In the genomic region with DNA sequence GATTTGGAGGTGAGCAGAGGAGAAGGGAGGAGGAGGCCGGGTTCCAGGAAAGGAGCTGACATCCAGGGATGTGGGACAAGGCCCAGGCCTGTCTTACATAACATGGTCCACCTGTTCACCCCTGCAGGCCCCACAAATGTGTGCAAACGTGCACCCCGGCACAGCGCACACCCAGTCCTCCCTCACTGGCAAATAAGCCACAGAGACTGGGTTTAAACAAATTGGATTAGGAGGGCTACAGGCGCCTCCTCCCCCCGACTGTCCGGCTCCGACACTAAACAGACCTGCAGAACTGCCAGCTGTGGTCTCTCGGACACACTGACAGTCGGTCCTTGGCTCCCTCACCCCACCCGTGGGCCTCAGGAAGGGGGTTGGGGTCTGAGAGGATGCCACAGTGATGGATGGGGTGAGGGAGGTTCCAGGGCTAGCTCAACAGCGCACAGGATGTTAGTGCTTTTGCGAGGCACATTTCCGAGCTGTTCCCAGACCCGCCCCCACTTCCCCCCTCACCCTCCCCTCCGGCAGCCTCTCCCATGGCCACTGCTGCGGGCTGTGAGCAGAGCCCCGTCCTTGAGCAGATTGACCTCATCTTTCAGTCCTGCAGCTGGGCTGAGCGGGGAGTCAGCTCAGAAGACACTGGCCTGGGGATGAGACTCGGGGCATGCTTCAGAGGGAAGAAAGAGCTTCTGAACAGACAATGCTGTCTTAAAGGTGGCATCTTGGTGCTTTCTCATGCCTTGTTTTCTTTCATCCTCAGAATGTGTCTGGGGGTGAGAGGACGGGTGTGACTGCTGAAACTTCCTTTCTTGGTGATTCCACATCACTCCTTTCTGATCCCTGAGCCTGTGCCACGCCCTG, we compare ENCODE assay signal across 8 cellular contexts. TPM values are rescaled to one million over a fixed set of nuclear protein-coding genes. Genes with fewer than 3 reads are reported as not detected.
DNase-seq lines count a peak whose midpoint lies in the region; ATAC-seq and TF ChIP-seq lines count a peak whose summit lies in the region.

No MANE protein-coding gene starts in this region.

- H3K27me3 ChIP-seq in H7 (ENCODE audit: control insufficient read depth, insufficient read depth, low read length) (no peaks in the 10 kb centered on the region), adrenal gland (no peaks in the 10 kb centered on the region), hepatocyte (no peaks in the 10 kb centered on the region), gastrocnemius medialis (no peaks in the 10 kb centered on the region)

- in situ Hi-C loops in gastrocnemius medialis (cut with MboI; ENCODE audit: low sequenced_read_pairs in 4 of 4) = no loop called here

- H4K20me1 ChIP-seq in hepatocyte (ENCODE audit: insufficient read depth, poor library complexity, severe bottlenecking) = no peaks in the 10 kb centered on the region

- TF ChIP-seq CTCF in adrenal gland (IDR thresholded peaks at IDR 0.05) = no peak
- no peak for TF ChIP-seq CTCF in hepatocyte (IDR thresholded peaks at IDR 0.05; ENCODE audit: poor library complexity)
- TF ChIP-seq CTCF in gastrocnemius medialis (IDR thresholded peaks at IDR 0.05 in 4 of 5, conservative IDR thresholded peaks at IDR 0.05 in 1 of 5) = no peak

- TF ChIP-seq POLR2A in adrenal gland (IDR thresholded peaks at IDR 0.05) = peak in 1 of 2 donors; percentile 70
- TF ChIP-seq POLR2A in gastrocnemius medialis (IDR thresholded peaks at IDR 0.05) = no peak

- H3K79me2 ChIP-seq in hepatocyte = peaks cover 11% of the 10 kb centered on the region

- peak; percentile 79 for DNase-seq in H7
- peak; percentile 84 to 96 (median 93) for DNase-seq in adrenal gland
- DNase-seq in hepatocyte (ENCODE audit: low spot score) = peak; percentile 85
- no peak for DNase-seq in gastrocnemius medialis
- no peak for DNase-seq in NCI-H774 (lab: John Stamatoyannopoulos, UW)
- DNase-seq in foreskin melanocyte = no peak
- no peak for DNase-seq in NOMO-1 (lab: John Stamatoyannopoulos, UW; ENCODE audit: unreplicated experiment in 2 of 2)

- WGBS in adrenal gland, 4 donors = 8 to 14% (median 10%) methylated on average over 8 to 22 of the region's 22 CpGs
- 37% methylated on average over 17 of the region's 22 CpGs for WGBS in hepatocyte (ENCODE audit: low lambda C conversion rate, missing lambda C conversion rate)

- H3K36me3 ChIP-seq in H7 (replicated peaks; ENCODE audit: control insufficient read depth, insufficient read depth, low read length) = no peaks in the 10 kb centered on the region
- H3K36me3 ChIP-seq in adrenal gland (replicated peaks in 1 of 2) = peaks cover 0 to 8% of the 10 kb centered on the region in 2 donors
- H3K36me3 ChIP-seq in hepatocyte (replicated peaks; ENCODE audit: insufficient read depth, low read depth) = no peaks in the 10 kb centered on the region
- no peaks in the 10 kb centered on the region for H3K36me3 ChIP-seq in gastrocnemius medialis

- H3K9me3 ChIP-seq in adrenal gland (replicated peaks in 1 of 3) (no peaks in the 10 kb centered on the region), hepatocyte (ENCODE audit: low read depth) (no peaks in the 10 kb centered on the region), gastrocnemius medialis (no peaks in the 10 kb centered on the region)

- no peaks in the 10 kb centered on the region for H3K9me2 ChIP-seq in hepatocyte (replicated peaks; ENCODE audit: insufficient read depth)

- H3K27ac ChIP-seq in adrenal gland (peak overlapping the region; percentile 76 to 96 (median 87)), hepatocyte (peak overlapping the region; percentile 90), gastrocnemius medialis (peak overlapping the region; percentile 14 to 62 (median 54))

- intact Hi-C loops in adrenal gland (cut with DNase I) = no loop called here
- intact Hi-C loops in gastrocnemius medialis (cut with DNase I; ENCODE audit: low total_unique reads) = no loop called here

- H3K4me3 ChIP-seq in H7 (ENCODE audit: insufficient read depth, low read depth, low read length) (no peak overlapping the region), adrenal gland (no peak overlapping the region), hepatocyte (no peak overlapping the region), gastrocnemius medialis (no peak overlapping the region)

- H3K4me1 ChIP-seq in adrenal gland (replicated peaks in 1 of 2) (peaks cover 40 to 85% of the 10 kb centered on the region in 2 donors), hepatocyte (ENCODE audit: insufficient read depth) (peaks cover 52% of the 10 kb centered on the region), gastrocnemius medialis (peaks cover 9 to 30% of the 10 kb centered on the region in 2 donors)

- H3K4me2 ChIP-seq in hepatocyte = peak overlapping the region; percentile 70

- H2AFZ ChIP-seq in hepatocyte = no peak overlapping the region

- ATAC-seq in gastrocnemius medialis = peak; percentile 32 to 38
- ATAC-seq in HG02885 (IDR thresholded peaks at IDR 0.05; ENCODE audit: poor library complexity, unreplicated experiment) = no peak

RNA-seq across cellular contexts. Expression of a gene that starts 43.6 kb away (rescaled TPM):
- not detected in 2 replicates for total RNA-seq in H7 (2014; rRNA removed; shearing (Covaris generic))
- total RNA-seq in adrenal gland (1 to 10 TPM in 7 of 8 donors, not detected in 1; 1.6 to 6.1 (median 2.9) TPM), hepatocyte (0.60 TPM in 1 of 2 replicates, not detected in the other), gastrocnemius medialis (1 to 10 TPM in 1 of 4 donors, not detected in 3; 1.2 TPM)
- polyA plus RNA-seq in adrenal gland (1 to 10 TPM; 1.5 to 9.7 (median 2.8) TPM), hepatocyte (0.27 TPM in 1 of 2 replicates, not detected in the other)

Comparison
In these comparisons a context has a peak if more than half of its experiments do, and no peak if none do; other contexts are left out.
1. DNase-seq: peak in H7 (single experiment), adrenal gland (7 of 7) and hepatocyte (single experiment); none in gastrocnemius medialis (0 of 2), NCI-H774 (single experiment), foreskin melanocyte (single experiment) and NOMO-1 (0 of 2).
2. Peak in every context shown above with its lines, with median percentiles within 50 percentile points of each other: H3K27ac ChIP-seq.